In the genomic region with DNA sequence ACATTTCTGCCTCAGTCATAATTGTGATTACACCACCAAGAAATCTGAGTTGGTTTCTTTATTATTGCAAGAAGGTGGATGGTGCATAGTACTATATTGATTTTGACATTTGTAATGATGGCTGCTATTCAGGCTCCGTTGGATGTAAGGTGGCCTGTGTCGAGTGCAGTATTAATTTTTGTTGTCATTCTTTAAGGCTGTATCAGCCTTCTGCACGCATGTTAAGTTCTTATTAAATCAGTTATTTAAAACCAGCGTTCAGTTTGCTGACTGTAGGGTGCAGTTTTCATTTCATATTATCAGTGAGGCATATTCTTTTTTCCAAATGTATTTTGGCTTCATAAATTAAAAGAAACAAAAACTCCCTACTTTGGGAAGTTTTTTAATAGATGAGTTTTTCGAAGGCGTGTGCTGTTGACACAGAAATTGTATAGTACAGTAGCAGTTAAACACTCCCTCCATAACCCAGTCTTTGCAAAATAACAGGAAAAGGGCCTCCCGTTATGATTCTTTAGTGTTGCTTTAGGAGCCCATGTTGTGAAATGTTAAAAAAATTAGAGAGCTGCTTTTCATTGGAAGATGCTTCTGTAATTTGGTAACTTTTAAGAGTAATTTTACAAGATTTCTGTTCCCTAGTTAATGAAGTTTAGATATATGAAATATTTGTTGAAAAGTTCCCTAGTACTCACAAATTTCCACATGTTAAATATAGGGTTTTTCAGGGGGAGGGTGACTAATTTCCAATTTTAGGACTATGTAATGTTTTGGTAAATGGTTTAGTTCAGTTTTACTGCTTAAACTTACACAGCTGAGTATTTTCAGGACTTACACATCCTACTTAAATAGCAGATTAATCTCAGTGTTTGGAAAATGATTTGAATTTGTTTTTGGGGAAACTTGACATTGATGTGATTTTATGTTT, we compare ENCODE assay signal across 2 cellular contexts.
TF ChIP-seq lines count a peak whose summit lies in the region.

No MANE protein-coding gene starts in this region.

TF ChIP-seq in HCT116, 20 proteins besides CTCF, POLR2A, EP300 and RAD21:
- TF ChIP-seq, protein P1, sequence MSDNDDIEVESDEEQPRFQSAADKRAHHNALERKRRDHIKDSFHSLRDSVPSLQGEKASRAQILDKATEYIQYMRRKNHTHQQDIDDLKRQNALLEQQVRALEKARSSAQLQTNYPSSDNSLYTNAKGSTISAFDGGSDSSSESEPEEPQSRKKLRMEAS (IDR thresholded peaks at IDR 0.05), result no peak
- TF ChIP-seq SP1 (IDR thresholded peaks at IDR 0.05; ENCODE audit: low read depth), result no peak
- no peak for TF ChIP-seq CBX3 (IDR thresholded peaks at IDR 0.05; ENCODE audit: low read depth)

TF ChIP-seq in GM12878, 131 proteins besides CTCF, POLR2A, EP300 and RAD21:
- no peak for TF ChIP-seq STAT1 (conservative IDR thresholded peaks at IDR 0.05)
- TF ChIP-seq SP1 (IDR thresholded peaks at IDR 0.05; ENCODE audit: low read depth, low read length), result no peak
- no peak for TF ChIP-seq MEF2A (IDR thresholded peaks at IDR 0.05; ENCODE audit: insufficient read depth, low read depth, low read length)
- TF ChIP-seq ZNF207 (IDR thresholded peaks at IDR 0.05; ENCODE audit: borderline replicate concordance), result no peak
- TF ChIP-seq, protein P2, sequence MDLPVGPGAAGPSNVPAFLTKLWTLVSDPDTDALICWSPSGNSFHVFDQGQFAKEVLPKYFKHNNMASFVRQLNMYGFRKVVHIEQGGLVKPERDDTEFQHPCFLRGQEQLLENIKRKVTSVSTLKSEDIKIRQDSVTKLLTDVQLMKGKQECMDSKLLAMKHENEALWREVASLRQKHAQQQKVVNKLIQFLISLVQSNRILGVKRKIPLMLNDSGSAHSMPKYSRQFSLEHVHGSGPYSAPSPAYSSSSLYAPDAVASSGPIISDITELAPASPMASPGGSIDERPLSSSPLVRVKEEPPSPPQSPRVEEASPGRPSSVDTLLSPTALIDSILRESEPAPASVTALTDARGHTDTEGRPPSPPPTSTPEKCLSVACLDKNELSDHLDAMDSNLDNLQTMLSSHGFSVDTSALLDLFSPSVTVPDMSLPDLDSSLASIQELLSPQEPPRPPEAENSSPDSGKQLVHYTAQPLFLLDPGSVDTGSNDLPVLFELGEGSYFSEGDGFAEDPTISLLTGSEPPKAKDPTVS (IDR thresholded peaks at IDR 0.05; ENCODE audit: low read depth, low read length), result no peak
- TF ChIP-seq BCL3 (IDR thresholded peaks at IDR 0.05; ENCODE audit: borderline replicate concordance, insufficient read depth, low read depth, low read length, poor library complexity, severe bottlenecking), result no peak
- no peak for TF ChIP-seq HDAC2 (IDR thresholded peaks at IDR 0.05)
- TF ChIP-seq, protein P3, sequence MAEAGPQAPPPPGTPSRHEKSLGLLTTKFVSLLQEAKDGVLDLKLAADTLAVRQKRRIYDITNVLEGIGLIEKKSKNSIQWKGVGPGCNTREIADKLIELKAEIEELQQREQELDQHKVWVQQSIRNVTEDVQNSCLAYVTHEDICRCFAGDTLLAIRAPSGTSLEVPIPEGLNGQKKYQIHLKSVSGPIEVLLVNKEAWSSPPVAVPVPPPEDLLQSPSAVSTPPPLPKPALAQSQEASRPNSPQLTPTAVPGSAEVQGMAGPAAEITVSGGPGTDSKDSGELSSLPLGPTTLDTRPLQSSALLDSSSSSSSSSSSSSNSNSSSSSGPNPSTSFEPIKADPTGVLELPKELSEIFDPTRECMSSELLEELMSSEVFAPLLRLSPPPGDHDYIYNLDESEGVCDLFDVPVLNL (IDR thresholded peaks at IDR 0.05; ENCODE audit: low read depth, low read length), result no peak
- TF ChIP-seq E2F8 (IDR thresholded peaks at IDR 0.05; ENCODE audit: low read depth, partially characterized antibody), result no peak
- TF ChIP-seq POLR2AphosphoS2 (IDR thresholded peaks at IDR 0.05; ENCODE audit: low read depth, low read length), result no peak
- TF ChIP-seq JUNB (IDR thresholded peaks at IDR 0.05), result no peak
- no peak for TF ChIP-seq SRF (IDR thresholded peaks at IDR 0.05; ENCODE audit: low read depth in 2 of 2, low read length in 2 of 2)
- no peak for TF ChIP-seq ZNF384 (IDR thresholded peaks at IDR 0.05; ENCODE audit: borderline replicate concordance, low read depth, low read length)
- no peak for TF ChIP-seq BHLHE40 (IDR thresholded peaks at IDR 0.05; ENCODE audit: borderline replicate concordance in 1 of 2, low read depth in 2 of 2, low read length in 1 of 2)
- no peak for TF ChIP-seq CUX1 (IDR thresholded peaks at IDR 0.05; ENCODE audit: insufficient replicate concordance, low read depth, low read length)
- TF ChIP-seq, protein P4, sequence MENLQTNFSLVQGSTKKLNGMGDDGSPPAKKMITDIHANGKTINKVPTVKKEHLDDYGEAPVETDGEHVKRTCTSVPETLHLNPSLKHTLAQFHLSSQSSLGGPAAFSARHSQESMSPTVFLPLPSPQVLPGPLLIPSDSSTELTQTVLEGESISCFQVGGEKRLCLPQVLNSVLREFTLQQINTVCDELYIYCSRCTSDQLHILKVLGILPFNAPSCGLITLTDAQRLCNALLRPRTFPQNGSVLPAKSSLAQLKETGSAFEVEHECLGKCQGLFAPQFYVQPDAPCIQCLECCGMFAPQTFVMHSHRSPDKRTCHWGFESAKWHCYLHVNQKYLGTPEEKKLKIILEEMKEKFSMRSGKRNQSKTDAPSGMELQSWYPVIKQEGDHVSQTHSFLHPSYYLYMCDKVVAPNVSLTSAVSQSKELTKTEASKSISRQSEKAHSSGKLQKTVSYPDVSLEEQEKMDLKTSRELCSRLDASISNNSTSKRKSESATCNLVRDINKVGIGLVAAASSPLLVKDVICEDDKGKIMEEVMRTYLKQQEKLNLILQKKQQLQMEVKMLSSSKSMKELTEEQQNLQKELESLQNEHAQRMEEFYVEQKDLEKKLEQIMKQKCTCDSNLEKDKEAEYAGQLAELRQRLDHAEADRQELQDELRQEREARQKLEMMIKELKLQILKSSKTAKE (IDR thresholded peaks at IDR 0.05; ENCODE audit: low read depth, poor library complexity, severe bottlenecking), result no peak
